1 cellular context compared by ENCODE assay signal in the genomic region with DNA sequence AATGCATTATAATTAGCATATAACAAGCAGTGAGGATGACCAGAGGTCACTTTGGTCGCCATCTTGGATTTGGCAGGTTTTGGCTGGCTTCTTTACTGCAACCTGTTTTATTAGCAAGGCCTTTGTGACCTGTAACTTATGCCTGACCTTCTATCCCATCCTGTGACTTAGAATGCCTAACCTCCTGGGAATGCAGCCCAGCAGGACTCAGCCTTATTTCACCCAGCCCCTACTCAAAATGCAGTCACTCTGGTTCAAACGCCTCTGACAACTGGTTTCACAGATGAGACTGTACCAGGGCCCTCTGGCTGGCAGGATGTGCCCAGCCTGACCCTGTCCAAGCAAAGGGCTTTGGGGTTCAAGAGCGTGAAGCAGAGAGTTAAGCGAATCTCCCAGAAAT.
TF ChIP-seq lines count a peak whose summit lies in the region.

No MANE protein-coding gene starts in this region.

TF ChIP-seq in K562, 482 proteins besides CTCF, POLR2A, EP300 and RAD21 (continued from another document and continues in another):
- TF ChIP-seq, protein P1, sequence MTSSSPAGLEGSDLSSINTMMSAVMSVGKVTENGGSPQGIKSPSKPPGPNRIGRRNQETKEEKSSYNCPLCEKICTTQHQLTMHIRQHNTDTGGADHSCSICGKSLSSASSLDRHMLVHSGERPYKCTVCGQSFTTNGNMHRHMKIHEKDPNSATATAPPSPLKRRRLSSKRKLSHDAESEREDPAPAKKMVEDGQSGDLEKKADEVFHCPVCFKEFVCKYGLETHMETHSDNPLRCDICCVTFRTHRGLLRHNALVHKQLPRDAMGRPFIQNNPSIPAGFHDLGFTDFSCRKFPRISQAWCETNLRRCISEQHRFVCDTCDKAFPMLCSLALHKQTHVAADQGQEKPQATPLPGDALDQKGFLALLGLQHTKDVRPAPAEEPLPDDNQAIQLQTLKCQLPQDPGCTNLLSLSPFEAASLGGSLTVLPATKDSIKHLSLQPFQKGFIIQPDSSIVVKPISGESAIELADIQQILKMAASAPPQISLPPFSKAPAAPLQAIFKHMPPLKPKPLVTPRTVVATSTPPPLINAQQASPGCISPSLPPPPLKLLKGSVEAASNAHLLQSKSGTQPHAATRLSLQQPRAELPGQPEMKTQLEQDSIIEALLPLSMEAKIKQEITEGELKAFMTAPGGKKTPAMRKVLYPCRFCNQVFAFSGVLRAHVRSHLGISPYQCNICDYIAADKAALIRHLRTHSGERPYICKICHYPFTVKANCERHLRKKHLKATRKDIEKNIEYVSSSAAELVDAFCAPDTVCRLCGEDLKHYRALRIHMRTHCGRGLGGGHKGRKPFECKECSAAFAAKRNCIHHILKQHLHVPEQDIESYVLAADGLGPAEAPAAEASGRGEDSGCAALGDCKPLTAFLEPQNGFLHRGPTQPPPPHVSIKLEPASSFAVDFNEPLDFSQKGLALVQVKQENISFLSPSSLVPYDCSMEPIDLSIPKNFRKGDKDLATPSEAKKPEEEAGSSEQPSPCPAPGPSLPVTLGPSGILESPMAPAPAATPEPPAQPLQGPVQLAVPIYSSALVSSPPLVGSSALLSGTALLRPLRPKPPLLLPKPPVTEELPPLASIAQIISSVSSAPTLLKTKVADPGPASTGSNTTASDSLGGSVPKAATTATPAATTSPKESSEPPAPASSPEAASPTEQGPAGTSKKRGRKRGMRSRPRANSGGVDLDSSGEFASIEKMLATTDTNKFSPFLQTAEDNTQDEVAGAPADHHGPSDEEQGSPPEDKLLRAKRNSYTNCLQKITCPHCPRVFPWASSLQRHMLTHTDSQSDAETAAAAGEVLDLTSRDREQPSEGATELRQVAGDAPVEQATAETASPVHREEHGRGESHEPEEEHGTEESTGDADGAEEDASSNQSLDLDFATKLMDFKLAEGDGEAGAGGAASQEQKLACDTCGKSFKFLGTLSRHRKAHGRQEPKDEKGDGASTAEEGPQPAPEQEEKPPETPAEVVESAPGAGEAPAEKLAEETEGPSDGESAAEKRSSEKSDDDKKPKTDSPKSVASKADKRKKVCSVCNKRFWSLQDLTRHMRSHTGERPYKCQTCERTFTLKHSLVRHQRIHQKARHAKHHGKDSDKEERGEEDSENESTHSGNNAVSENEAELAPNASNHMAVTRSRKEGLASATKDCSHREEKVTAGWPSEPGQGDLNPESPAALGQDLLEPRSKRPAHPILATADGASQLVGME (CRISPR knock-in tag; IDR thresholded peaks at IDR 0.05), result no peak
- no peak for TF ChIP-seq CSDE1 (IDR thresholded peaks at IDR 0.05)
- TF ChIP-seq ZNF695 (CRISPR knock-in tag; IDR thresholded peaks at IDR 0.05), result no peak
- TF ChIP-seq ZNF77 (CRISPR knock-in tag; IDR thresholded peaks at IDR 0.05), result no peak
- TF ChIP-seq BRD9 (IDR thresholded peaks at IDR 0.05; ENCODE audit: low read depth, partially characterized antibody), result no peak
- TF ChIP-seq, protein P2, sequence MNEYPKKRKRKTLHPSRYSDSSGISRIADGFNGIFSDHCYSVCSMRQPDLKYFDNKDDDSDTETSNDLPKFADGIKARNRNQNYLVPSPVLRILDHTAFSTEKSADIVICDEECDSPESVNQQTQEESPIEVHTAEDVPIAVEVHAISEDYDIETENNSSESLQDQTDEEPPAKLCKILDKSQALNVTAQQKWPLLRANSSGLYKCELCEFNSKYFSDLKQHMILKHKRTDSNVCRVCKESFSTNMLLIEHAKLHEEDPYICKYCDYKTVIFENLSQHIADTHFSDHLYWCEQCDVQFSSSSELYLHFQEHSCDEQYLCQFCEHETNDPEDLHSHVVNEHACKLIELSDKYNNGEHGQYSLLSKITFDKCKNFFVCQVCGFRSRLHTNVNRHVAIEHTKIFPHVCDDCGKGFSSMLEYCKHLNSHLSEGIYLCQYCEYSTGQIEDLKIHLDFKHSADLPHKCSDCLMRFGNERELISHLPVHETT (CRISPR knock-in tag; conservative IDR thresholded peaks at IDR 0.05 in 1 of 2, IDR thresholded peaks at IDR 0.05 in 1 of 2), result peak in 1 of 2 experiments; percentile 83; a peak in 2 of 4 replicates
- peak; percentile 65 for TF ChIP-seq TEAD2 (tag; IDR thresholded peaks at IDR 0.05)
- TF ChIP-seq NELFE (IDR thresholded peaks at IDR 0.05; ENCODE audit: insufficient read depth, insufficient read length), result no peak
- TF ChIP-seq ZNF239 (CRISPR knock-in tag; IDR thresholded peaks at IDR 0.05), result 0 out of 2 replicates have a peak, but pooled peaks have one; percentile 32
- no peak for TF ChIP-seq ZNF696 (CRISPR knock-in tag; conservative IDR thresholded peaks at IDR 0.05)
- peak; percentile 68 for TF ChIP-seq ETV1 (tag; conservative IDR thresholded peaks at IDR 0.05; ENCODE audit: low read depth)
- no peak for TF ChIP-seq FOS (IDR thresholded peaks at IDR 0.05; ENCODE audit: extremely low read depth, insufficient read length)
- TF ChIP-seq, protein P3, sequence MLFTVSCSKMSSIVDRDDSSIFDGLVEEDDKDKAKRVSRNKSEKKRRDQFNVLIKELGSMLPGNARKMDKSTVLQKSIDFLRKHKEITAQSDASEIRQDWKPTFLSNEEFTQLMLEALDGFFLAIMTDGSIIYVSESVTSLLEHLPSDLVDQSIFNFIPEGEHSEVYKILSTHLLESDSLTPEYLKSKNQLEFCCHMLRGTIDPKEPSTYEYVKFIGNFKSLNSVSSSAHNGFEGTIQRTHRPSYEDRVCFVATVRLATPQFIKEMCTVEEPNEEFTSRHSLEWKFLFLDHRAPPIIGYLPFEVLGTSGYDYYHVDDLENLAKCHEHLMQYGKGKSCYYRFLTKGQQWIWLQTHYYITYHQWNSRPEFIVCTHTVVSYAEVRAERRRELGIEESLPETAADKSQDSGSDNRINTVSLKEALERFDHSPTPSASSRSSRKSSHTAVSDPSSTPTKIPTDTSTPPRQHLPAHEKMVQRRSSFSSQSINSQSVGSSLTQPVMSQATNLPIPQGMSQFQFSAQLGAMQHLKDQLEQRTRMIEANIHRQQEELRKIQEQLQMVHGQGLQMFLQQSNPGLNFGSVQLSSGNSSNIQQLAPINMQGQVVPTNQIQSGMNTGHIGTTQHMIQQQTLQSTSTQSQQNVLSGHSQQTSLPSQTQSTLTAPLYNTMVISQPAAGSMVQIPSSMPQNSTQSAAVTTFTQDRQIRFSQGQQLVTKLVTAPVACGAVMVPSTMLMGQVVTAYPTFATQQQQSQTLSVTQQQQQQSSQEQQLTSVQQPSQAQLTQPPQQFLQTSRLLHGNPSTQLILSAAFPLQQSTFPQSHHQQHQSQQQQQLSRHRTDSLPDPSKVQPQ (CRISPR knock-in tag; IDR thresholded peaks at IDR 0.05; ENCODE audit: borderline replicate concordance), result 0 out of 2 replicates have a peak, but pooled peaks have one; percentile 30
- TF ChIP-seq NONO (IDR thresholded peaks at IDR 0.05; ENCODE audit: low read depth in 2 of 2, low read length in 1 of 2), result no peak
- TF ChIP-seq ZNF165 (CRISPR knock-in tag; IDR thresholded peaks at IDR 0.05; ENCODE audit: borderline replicate concordance), result 0 out of 2 replicates have a peak, but pooled peaks have one; percentile 43
- no peak for TF ChIP-seq XRCC5 (IDR thresholded peaks at IDR 0.05; ENCODE audit: low read depth, low read length)
- TF ChIP-seq NR4A1 (CRISPR knock-in tag; IDR thresholded peaks at IDR 0.05), result no peak
- TF ChIP-seq NR4A1 (tag; IDR thresholded peaks at IDR 0.05), result peak; percentile 97
- no peak for TF ChIP-seq HMG20A (CRISPR knock-in tag; conservative IDR thresholded peaks at IDR 0.05)
- 0 out of 4 replicates have a peak, but pooled peaks of 1 of the 2 experiments have one; percentile 34 for TF ChIP-seq SRF (CRISPR knock-in tag; IDR thresholded peaks at IDR 0.05)
- TF ChIP-seq CREBBP (IDR thresholded peaks at IDR 0.05; ENCODE audit: low read depth, low read length), result no peak
- no peak for TF ChIP-seq ZNF263 (CRISPR knock-in tag; IDR thresholded peaks at IDR 0.05; ENCODE audit: borderline replicate concordance)
- TF ChIP-seq HIVEP1 (CRISPR knock-in tag; IDR thresholded peaks at IDR 0.05), result peak; percentile 87
- TF ChIP-seq, protein P4, sequence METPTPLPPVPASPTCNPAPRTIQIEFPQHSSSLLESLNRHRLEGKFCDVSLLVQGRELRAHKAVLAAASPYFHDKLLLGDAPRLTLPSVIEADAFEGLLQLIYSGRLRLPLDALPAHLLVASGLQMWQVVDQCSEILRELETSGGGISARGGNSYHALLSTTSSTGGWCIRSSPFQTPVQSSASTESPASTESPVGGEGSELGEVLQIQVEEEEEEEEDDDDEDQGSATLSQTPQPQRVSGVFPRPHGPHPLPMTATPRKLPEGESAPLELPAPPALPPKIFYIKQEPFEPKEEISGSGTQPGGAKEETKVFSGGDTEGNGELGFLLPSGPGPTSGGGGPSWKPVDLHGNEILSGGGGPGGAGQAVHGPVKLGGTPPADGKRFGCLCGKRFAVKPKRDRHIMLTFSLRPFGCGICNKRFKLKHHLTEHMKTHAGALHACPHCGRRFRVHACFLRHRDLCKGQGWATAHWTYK (CRISPR knock-in tag; IDR thresholded peaks at IDR 0.05), result 0 out of 2 replicates have a peak, but pooled peaks have one; percentile 36
- peak; percentile 64; the same call in 1 of the 2 replicates for TF ChIP-seq SMAD3 (CRISPR knock-in tag; conservative IDR thresholded peaks at IDR 0.05)
- TF ChIP-seq, protein P5, sequence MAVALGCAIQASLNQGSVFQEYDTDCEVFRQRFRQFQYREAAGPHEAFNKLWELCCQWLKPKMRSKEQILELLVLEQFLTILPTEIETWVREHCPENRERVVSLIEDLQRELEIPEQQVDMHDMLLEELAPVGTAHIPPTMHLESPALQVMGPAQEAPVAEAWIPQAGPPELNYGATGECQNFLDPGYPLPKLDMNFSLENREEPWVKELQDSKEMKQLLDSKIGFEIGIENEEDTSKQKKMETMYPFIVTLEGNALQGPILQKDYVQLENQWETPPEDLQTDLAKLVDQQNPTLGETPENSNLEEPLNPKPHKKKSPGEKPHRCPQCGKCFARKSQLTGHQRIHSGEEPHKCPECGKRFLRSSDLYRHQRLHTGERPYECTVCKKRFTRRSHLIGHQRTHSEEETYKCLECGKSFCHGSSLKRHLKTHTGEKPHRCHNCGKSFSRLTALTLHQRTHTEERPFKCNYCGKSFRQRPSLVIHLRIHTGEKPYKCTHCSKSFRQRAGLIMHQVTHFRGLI (CRISPR knock-in tag; IDR thresholded peaks at IDR 0.05), result peak; percentile 91
- 0 out of 2 replicates have a peak, but pooled peaks have one; percentile 57 for TF ChIP-seq PTTG1 (tag; IDR thresholded peaks at IDR 0.05; ENCODE audit: low read depth)
- TF ChIP-seq RBM34 (IDR thresholded peaks at IDR 0.05; ENCODE audit: borderline replicate concordance, insufficient read depth, low read length), result no peak
- peak; percentile 86 for TF ChIP-seq E2F3 (CRISPR knock-in tag; IDR thresholded peaks at IDR 0.05)
- TF ChIP-seq, protein P6, sequence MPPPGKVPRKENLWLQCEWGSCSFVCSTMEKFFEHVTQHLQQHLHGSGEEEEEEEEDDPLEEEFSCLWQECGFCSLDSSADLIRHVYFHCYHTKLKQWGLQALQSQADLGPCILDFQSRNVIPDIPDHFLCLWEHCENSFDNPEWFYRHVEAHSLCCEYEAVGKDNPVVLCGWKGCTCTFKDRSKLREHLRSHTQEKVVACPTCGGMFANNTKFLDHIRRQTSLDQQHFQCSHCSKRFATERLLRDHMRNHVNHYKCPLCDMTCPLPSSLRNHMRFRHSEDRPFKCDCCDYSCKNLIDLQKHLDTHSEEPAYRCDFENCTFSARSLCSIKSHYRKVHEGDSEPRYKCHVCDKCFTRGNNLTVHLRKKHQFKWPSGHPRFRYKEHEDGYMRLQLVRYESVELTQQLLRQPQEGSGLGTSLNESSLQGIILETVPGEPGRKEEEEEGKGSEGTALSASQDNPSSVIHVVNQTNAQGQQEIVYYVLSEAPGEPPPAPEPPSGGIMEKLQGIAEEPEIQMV (tag; conservative IDR thresholded peaks at IDR 0.05; ENCODE audit: low read depth), result peak; percentile 40; the same call in 1 of the 2 replicates
- TF ChIP-seq TEAD1 (CRISPR knock-in tag; IDR thresholded peaks at IDR 0.05), result peak in 1 of 2 experiments; percentile 60; a peak in 1 of 4 replicates
- TF ChIP-seq ZBTB1 (CRISPR knock-in tag; IDR thresholded peaks at IDR 0.05; ENCODE audit: borderline replicate concordance, low read depth), result no peak
- TF ChIP-seq NR2C1 (IDR thresholded peaks at IDR 0.05), result no peak
- TF ChIP-seq NR2C1 (tag; IDR thresholded peaks at IDR 0.05), result peak; percentile 59
- TF ChIP-seq NR2F6 (CRISPR knock-in tag; IDR thresholded peaks at IDR 0.05), result no peak
- peak; percentile 90 for TF ChIP-seq ZNF583 (CRISPR knock-in tag; IDR thresholded peaks at IDR 0.05)
- TF ChIP-seq, protein P7, sequence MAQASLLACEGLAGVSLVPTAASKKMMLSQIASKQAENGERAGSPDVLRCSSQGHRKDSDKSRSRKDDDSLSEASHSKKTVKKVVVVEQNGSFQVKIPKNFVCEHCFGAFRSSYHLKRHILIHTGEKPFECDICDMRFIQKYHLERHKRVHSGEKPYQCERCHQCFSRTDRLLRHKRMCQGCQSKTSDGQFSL (CRISPR knock-in tag; IDR thresholded peaks at IDR 0.05), result no peak
- TF ChIP-seq, protein P7 (tag; IDR thresholded peaks at IDR 0.05), result peak in 1 of 2 experiments; percentile 66; a peak in 1 of 4 replicates
- TF ChIP-seq TCFL5 (CRISPR knock-in tag; conservative IDR thresholded peaks at IDR 0.05), result no peak
- TF ChIP-seq, protein P8, sequence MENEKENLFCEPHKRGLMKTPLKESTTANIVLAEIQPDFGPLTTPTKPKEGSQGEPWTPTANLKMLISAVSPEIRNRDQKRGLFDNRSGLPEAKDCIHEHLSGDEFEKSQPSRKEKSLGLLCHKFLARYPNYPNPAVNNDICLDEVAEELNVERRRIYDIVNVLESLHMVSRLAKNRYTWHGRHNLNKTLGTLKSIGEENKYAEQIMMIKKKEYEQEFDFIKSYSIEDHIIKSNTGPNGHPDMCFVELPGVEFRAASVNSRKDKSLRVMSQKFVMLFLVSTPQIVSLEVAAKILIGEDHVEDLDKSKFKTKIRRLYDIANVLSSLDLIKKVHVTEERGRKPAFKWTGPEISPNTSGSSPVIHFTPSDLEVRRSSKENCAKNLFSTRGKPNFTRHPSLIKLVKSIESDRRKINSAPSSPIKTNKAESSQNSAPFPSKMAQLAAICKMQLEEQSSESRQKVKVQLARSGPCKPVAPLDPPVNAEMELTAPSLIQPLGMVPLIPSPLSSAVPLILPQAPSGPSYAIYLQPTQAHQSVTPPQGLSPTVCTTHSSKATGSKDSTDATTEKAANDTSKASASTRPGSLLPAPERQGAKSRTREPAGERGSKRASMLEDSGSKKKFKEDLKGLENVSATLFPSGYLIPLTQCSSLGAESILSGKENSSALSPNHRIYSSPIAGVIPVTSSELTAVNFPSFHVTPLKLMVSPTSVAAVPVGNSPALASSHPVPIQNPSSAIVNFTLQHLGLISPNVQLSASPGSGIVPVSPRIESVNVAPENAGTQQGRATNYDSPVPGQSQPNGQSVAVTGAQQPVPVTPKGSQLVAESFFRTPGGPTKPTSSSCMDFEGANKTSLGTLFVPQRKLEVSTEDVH (IDR thresholded peaks at IDR 0.05; ENCODE audit: low read depth, partially characterized antibody), result no peak
- TF ChIP-seq, protein P9, sequence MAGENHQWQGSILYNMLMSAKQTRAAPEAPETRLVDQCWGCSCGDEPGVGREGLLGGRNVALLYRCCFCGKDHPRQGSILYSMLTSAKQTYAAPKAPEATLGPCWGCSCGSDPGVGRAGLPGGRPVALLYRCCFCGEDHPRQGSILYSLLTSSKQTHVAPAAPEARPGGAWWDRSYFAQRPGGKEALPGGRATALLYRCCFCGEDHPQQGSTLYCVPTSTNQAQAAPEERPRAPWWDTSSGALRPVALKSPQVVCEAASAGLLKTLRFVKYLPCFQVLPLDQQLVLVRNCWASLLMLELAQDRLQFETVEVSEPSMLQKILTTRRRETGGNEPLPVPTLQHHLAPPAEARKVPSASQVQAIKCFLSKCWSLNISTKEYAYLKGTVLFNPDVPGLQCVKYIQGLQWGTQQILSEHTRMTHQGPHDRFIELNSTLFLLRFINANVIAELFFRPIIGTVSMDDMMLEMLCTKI (IDR thresholded peaks at IDR 0.05; ENCODE audit: partially characterized antibody), result no peak
- no peak for TF ChIP-seq CBX2 (IDR thresholded peaks at IDR 0.05; ENCODE audit: insufficient read depth, low read length, poor library complexity, severe bottlenecking)
